8 cellular contexts compared by ENCODE assay signal in genomic region chr12:68745904-68746571, GRCh38. TPM values are rescaled to one million over a fixed set of nuclear protein-coding genes. Genes with fewer than 3 reads are reported as not detected.
A peak's percentile ranks its signal among the peaks of the same experiment; 100 is the strongest.
DNase-seq lines count a peak whose midpoint lies in the region; ATAC-seq, FAIRE-seq and TF ChIP-seq lines count a peak whose summit lies in the region.

TSS of gene SLC35E3 (plus strand) at chr12:68746176. CDS start at chr12:68746378, 202 bp downstream.

- peaks cover 3 to 23% (median 4%) of the 10 kb centered on the region in 3 donors for H3K36me3 Mint-ChIP-seq in immature natural killer cell

- in situ Hi-C loops in ACHN (cut with HindIII; ENCODE audit: low pct_ligation_motif_present, low pct_unique_long_range_greater_than_20kb, low sequenced_read_pairs), result no loop called here

- no peaks in the 10 kb centered on the region for H3K9me3 Mint-ChIP-seq in immature natural killer cell

- H3F3A ChIP-seq in smooth muscle cell (ENCODE audit: low read depth), result no peaks in the 10 kb centered on the region

- H3K36me3 ChIP-seq in WERI-Rb-1, result peaks cover 24% of the 10 kb centered on the region
- peaks cover 5% of the 10 kb centered on the region for H3K36me3 ChIP-seq in bronchial epithelial cell (ENCODE audit: control insufficient read depth, insufficient read depth, low read length)
- H3K36me3 ChIP-seq in smooth muscle cell (ENCODE audit: low read depth), result no peaks in the 10 kb centered on the region

- no peak for FAIRE-seq in bronchial epithelial cell (lab: Jason Lieb, UNC)

- H3K27ac ChIP-seq in WERI-Rb-1 (peak within 1 kb of the TSS; percentile 72), smooth muscle cell (ENCODE audit: low read depth) (peak within 1 kb of the TSS; percentile 1)

- WGBS in smooth muscle cell (ENCODE audit: low lambda C conversion rate), result under 1% methylated on average over 52 of the region's 52 CpGs

- peaks cover 0 to 7% (median 5%) of the 10 kb centered on the region in 3 donors for H3K27me3 Mint-ChIP-seq in immature natural killer cell (ENCODE audit: low read depth in 3 of 3)

- H3K27ac Mint-ChIP-seq in immature natural killer cell, result peak within 1 kb of the TSS; percentile 89 to 94 (median 93)

- peak within 1 kb of the TSS; percentile 88 for H2AFZ ChIP-seq in smooth muscle cell (ENCODE audit: low read depth)

- H3K27me3 ChIP-seq in WERI-Rb-1 (ENCODE audit: insufficient read depth, low read depth, severe bottlenecking) (no peaks in the 10 kb centered on the region), bronchial epithelial cell (ENCODE audit: control insufficient read depth, insufficient read depth, low read length) (no peaks in the 10 kb centered on the region), smooth muscle cell (ENCODE audit: low read depth) (no peaks in the 10 kb centered on the region)

- peaks cover 22 to 53% of the 10 kb centered on the region in 2 donors for H3K4me1 Mint-ChIP-seq in immature natural killer cell

- H4K20me1 ChIP-seq in smooth muscle cell (ENCODE audit: low read depth), result no peaks in the 10 kb centered on the region

- peak; percentile 76 for ATAC-seq in GM18870 (IDR thresholded peaks at IDR 0.05; ENCODE audit: unreplicated experiment)
- peak; percentile 98 for ATAC-seq in HG03108 (IDR thresholded peaks at IDR 0.05; ENCODE audit: unreplicated experiment)

- TF ChIP-seq CTCF in WERI-Rb-1 (IDR thresholded peaks at IDR 0.05; ENCODE audit: low read depth, low read length) (no peak), bronchial epithelial cell (IDR thresholded peaks at IDR 0.05; ENCODE audit: insufficient read depth, low read length, severe bottlenecking) (no peak), smooth muscle cell (IDR thresholded peaks at IDR 0.05; ENCODE audit: borderline replicate concordance, insufficient read depth, poor library complexity, severe bottlenecking) (no peak)

- H3K79me2 ChIP-seq in smooth muscle cell (ENCODE audit: low read depth), result peaks cover 11% of the 10 kb centered on the region

- H3K9ac ChIP-seq in smooth muscle cell (ENCODE audit: low read depth), result peak within 1 kb of the TSS; percentile 45

- H3K4me3 ChIP-seq in WERI-Rb-1 (ENCODE audit: low read depth, low read length) (peak within 1 kb of the TSS; percentile 70), bronchial epithelial cell (ENCODE audit: low read depth, low read length) (peak within 1 kb of the TSS; percentile 70), smooth muscle cell (peak within 1 kb of the TSS; percentile 68)

- H3K9me3 ChIP-seq in WERI-Rb-1 (ENCODE audit: severe bottlenecking) (no peaks in the 10 kb centered on the region), smooth muscle cell (replicated peaks; ENCODE audit: low read depth) (no peaks in the 10 kb centered on the region)

- H3K4me2 ChIP-seq in smooth muscle cell, result peak within 1 kb of the TSS; percentile 89

- H3K4me3 Mint-ChIP-seq in immature natural killer cell, result peak within 1 kb of the TSS; percentile 89 to 97 (median 92)

- peak; percentile 95 for DNase-seq in ACHN
- peak; percentile 96 for DNase-seq in NCI-H2196 (lab: John Stamatoyannopoulos, UW; ENCODE audit: unreplicated experiment)
- DNase-seq in WERI-Rb-1, result peak; percentile 95
- peak; percentile 75 for DNase-seq in bronchial epithelial cell (ENCODE audit: low read depth)
- DNase-seq in immature natural killer cell, result peak; percentile 89 to 91 (median 90)
- peak; percentile 72 for DNase-seq in smooth muscle cell (lab: John Stamatoyannopoulos, UW; ENCODE audit: unreplicated experiment)

- H3K4me1 ChIP-seq in smooth muscle cell (ENCODE audit: low read depth), result peaks cover 14% of the 10 kb centered on the region

RNA-seq across cellular contexts. Expression of gene SLC35E3, which starts in this region (rescaled TPM):
- total RNA-seq in bronchial epithelial cell, result 2.7 and 3.2 TPM in 2 replicates
- 10 to 100 TPM in 2 of 3 donors, 1 to 10 TPM in 1; 5.2 to 13.5 (median 12.9) TPM for polyA plus RNA-seq in immature natural killer cell
- 1.1 and 18.8 TPM in 2 replicates for total RNA-seq in smooth muscle cell
- 8.9 and 10.1 TPM in 2 replicates for polyA plus RNA-seq in smooth muscle cell

Comparison
In these comparisons a context has a peak if more than half of its experiments do, and no peak if none do; other contexts are left out.
1. Peak in every context shown above with its lines: DNase-seq, ATAC-seq, H3K4me3 ChIP-seq and H3K27ac ChIP-seq.